In the genomic region with DNA sequence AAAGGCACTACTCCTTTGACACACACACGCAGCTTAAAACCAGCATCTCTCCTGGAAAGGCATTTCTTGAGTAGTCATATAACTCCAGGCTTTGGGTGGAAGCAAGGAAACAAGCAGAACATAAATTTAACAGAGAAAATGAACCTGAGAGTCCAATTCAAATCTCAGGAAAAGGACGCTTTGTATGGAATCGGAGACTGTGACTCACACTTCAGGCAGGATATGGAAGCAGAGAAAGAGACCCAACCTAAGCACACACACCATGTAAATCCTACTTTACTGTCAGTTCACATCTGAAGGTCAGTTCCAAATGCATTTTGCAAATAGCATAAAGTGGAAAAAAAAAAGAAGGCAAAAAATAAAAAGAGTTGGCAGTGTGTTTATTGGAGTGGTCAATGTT, we compare ENCODE assay signal across 27 cellular contexts.
"Had no signal": no experiment of that assay in that cellular context is flagged by ENCODE, and none has a peak within 500 bp of the region (broad histone marks: within the 10 kb centered on the region; RNA-seq: fewer than 3 reads in every experiment).

No MANE protein-coding gene starts in this region.

- FAIRE-seq: urothelium cell line had no signal

- H3K9me3 ChIP-seq: stomach, suprapubic skin, testis, thoracic aorta, thyroid gland, tibial artery, transverse colon, upper lobe of left lung, upper lobe of right lung, uterus, vagina had no signal

- H3K27ac Mint-ChIP-seq: stimulated activated effector memory CD8-positive, alpha-beta T cell treated with anti-CD3 and anti-CD28 coated beads, Interleukin-12 subunit alpha, Interleukin-12 subunit beta, amount 100 ng/mL, for 72 hours; stimulated activated memory B cell treated with anti-CD40 and anti-IgM and Interleukin-4, amounts not matched to agents 10 μg/mL and 1 μg/mL and 100 μg/mL, for 72 hours; stimulated activated naive B cell treated with anti-CD40 and anti-IgM and Interleukin-4, amounts not matched to agents 10 μg/mL and 1 μg/mL and 100 μg/mL, for 72 hours; stimulated activated naive CD8-positive, alpha-beta T cell treated with anti-CD3 and anti-CD28 coated beads, Interleukin-15, amount 100 ng/mL, for 72 hours; stimulated activated naive CD8-positive, alpha-beta T cell treated with anti-CD3 and anti-CD28 coated beads, Interleukin-15, Interleukin-2, amounts not matched to agents 100 ng/mL and 50 ng/mL, for 24 hours; type B pancreatic cell had no signal

- H3K27ac ChIP-seq: stomach, suprapubic skin, testis, thoracic aorta, thyroid gland, tibial artery, transverse colon, upper lobe of left lung, upper lobe of right lung, uterus, vagina had no signal

- H3K27me3 Mint-ChIP-seq: stimulated activated memory B cell treated with anti-CD40 and anti-IgM and Interleukin-4, amounts not matched to agents 10 μg/mL and 1 μg/mL and 100 μg/mL, for 72 hours; stimulated activated naive B cell treated with anti-CD40 and anti-IgM and Interleukin-4, amounts not matched to agents 10 μg/mL and 1 μg/mL and 100 μg/mL, for 72 hours; stimulated activated naive CD8-positive, alpha-beta T cell treated with anti-CD3 and anti-CD28 coated beads, Interleukin-15, amount 100 ng/mL, for 72 hours; stimulated activated naive CD8-positive, alpha-beta T cell treated with anti-CD3 and anti-CD28 coated beads, Interleukin-15, Interleukin-2, amounts not matched to agents 100 ng/mL and 50 ng/mL, for 24 hours; type B pancreatic cell had no signal

- H3K36me3 ChIP-seq: stomach, suprapubic skin, thoracic aorta, thyroid gland, tibial artery, transverse colon, upper lobe of left lung, upper lobe of right lung, uterus, vagina had no signal

- ATAC-seq: stimulated activated effector memory CD8-positive, alpha-beta T cell treated with anti-CD3 and anti-CD28 coated beads, Interleukin-12 subunit alpha, Interleukin-12 subunit beta, amount 100 ng/mL, for 72 hours; stimulated activated memory B cell treated with anti-CD40 and anti-IgM and Interleukin-4, amounts not matched to agents 10 μg/mL and 1 μg/mL and 100 μg/mL, for 72 hours; stimulated activated naive B cell treated with anti-CD40 and anti-IgM and Interleukin-4, amounts not matched to agents 10 μg/mL and 1 μg/mL and 100 μg/mL, for 72 hours; stimulated activated naive CD8-positive, alpha-beta T cell treated with anti-CD3 and anti-CD28 coated beads, Interleukin-15, amount 100 ng/mL, for 72 hours; stimulated activated naive CD8-positive, alpha-beta T cell treated with anti-CD3 and anti-CD28 coated beads, Interleukin-15, Interleukin-2, amounts not matched to agents 100 U/mL and 50 U/mL, for 24 hours; upper lobe of right lung had no signal

- H3K27me3 ChIP-seq: stomach, suprapubic skin, testis, thyroid gland, tibial artery, transverse colon, upper lobe of left lung, upper lobe of right lung, uterus, vagina had no signal

- H3K9me3 Mint-ChIP-seq: stimulated activated effector memory CD8-positive, alpha-beta T cell treated with anti-CD3 and anti-CD28 coated beads, Interleukin-12 subunit alpha, Interleukin-12 subunit beta, amount 100 ng/mL, for 72 hours; stimulated activated memory B cell treated with anti-CD40 and anti-IgM and Interleukin-4, amounts not matched to agents 10 μg/mL and 1 μg/mL and 100 μg/mL, for 72 hours; stimulated activated naive CD8-positive, alpha-beta T cell treated with anti-CD3 and anti-CD28 coated beads, Interleukin-15, amount 100 ng/mL, for 72 hours; stimulated activated naive CD8-positive, alpha-beta T cell treated with anti-CD3 and anti-CD28 coated beads, Interleukin-15, Interleukin-2, amounts not matched to agents 100 ng/mL and 50 ng/mL, for 24 hours; type B pancreatic cell had no signal

- H3K4me3 Mint-ChIP-seq: stimulated activated effector memory CD8-positive, alpha-beta T cell treated with anti-CD3 and anti-CD28 coated beads, Interleukin-12 subunit alpha, Interleukin-12 subunit beta, amount 100 ng/mL, for 72 hours; stimulated activated memory B cell treated with anti-CD40 and anti-IgM and Interleukin-4, amounts not matched to agents 10 μg/mL and 1 μg/mL and 100 μg/mL, for 72 hours; stimulated activated naive B cell treated with anti-CD40 and anti-IgM and Interleukin-4, amounts not matched to agents 10 μg/mL and 1 μg/mL and 100 μg/mL, for 72 hours; stimulated activated naive CD8-positive, alpha-beta T cell treated with anti-CD3 and anti-CD28 coated beads, Interleukin-15, amount 100 ng/mL, for 72 hours; stimulated activated naive CD8-positive, alpha-beta T cell treated with anti-CD3 and anti-CD28 coated beads, Interleukin-15, Interleukin-2, amounts not matched to agents 100 ng/mL and 50 ng/mL, for 24 hours; type B pancreatic cell had no signal

- H3K36me3 Mint-ChIP-seq: stimulated activated effector memory CD8-positive, alpha-beta T cell treated with anti-CD3 and anti-CD28 coated beads, Interleukin-12 subunit alpha, Interleukin-12 subunit beta, amount 100 ng/mL, for 72 hours; stimulated activated memory B cell treated with anti-CD40 and anti-IgM and Interleukin-4, amounts not matched to agents 10 μg/mL and 1 μg/mL and 100 μg/mL, for 72 hours; stimulated activated naive B cell treated with anti-CD40 and anti-IgM and Interleukin-4, amounts not matched to agents 10 μg/mL and 1 μg/mL and 100 μg/mL, for 72 hours; type B pancreatic cell had no signal

- DNase-seq: stimulated activated CD4-positive, alpha-beta T cell treated with anti-CD3 and anti-CD28 coated beads, Interleukin-2, amount 100 ng/mL, for 48 hours; stimulated activated CD4-positive, alpha-beta T cell treated with anti-CD3 and anti-CD28 coated beads, Interleukin-4, amount 100 ng/mL, for 1 hour; stimulated activated CD4-positive, alpha-beta T cell treated with anti-CD3 and anti-CD28 coated beads, Interleukin-4, amount 100 ng/mL, for 24 hours; stimulated activated CD4-positive, alpha-beta T cell treated with anti-CD3 and anti-CD28 coated beads, Interleukin-4, amount 100 ng/mL, for 4 hours; stimulated activated CD8-positive, alpha-beta memory T cell treated with anti-CD3 and anti-CD28 coated beads, Interleukin-4, amount 100 ng/mL, for 48 hours; stimulated activated naive B cell treated with anti-CD40 and anti-IgM and Interleukin-4, amounts not matched to agents 10 μg/mL and 1 μg/mL and 100 μg/mL, for 72 hours; stimulated activated naive CD4-positive, alpha-beta T cell; stimulated activated naive CD4-positive, alpha-beta T cell treated with Interleukin-2 at 50 U/mL for 16 hours; stimulated activated naive CD8-positive, alpha-beta T cell treated with anti-CD3 and anti-CD28 coated beads, Interleukin-15, amount 100 ng/mL, for 72 hours; stimulated activated naive CD8-positive, alpha-beta T cell treated with anti-CD3 and anti-CD28 coated beads, Interleukin-15, Interleukin-2, amounts not matched to agents 100 U/mL and 50 U/mL, for 24 hours; stomach; substantia nigra; testis; thyroid gland; tibial artery; transverse colon; upper lobe of left lung; upper lobe of right lung; uterus had no signal

- H3K4me1 ChIP-seq: stomach, suprapubic skin, testis, thyroid gland, tibial artery, transverse colon, upper lobe of left lung, upper lobe of right lung, uterus, vagina had no signal

- H3K4me3 ChIP-seq: stomach, suprapubic skin, testis, thoracic aorta, thyroid gland, tibial artery, transverse colon, upper lobe of left lung, upper lobe of right lung, uterus, vagina had no signal

- H3K4me1 Mint-ChIP-seq: stimulated activated effector memory CD8-positive, alpha-beta T cell treated with anti-CD3 and anti-CD28 coated beads, Interleukin-12 subunit alpha, Interleukin-12 subunit beta, amount 100 ng/mL, for 72 hours; stimulated activated memory B cell treated with anti-CD40 and anti-IgM and Interleukin-4, amounts not matched to agents 10 μg/mL and 1 μg/mL and 100 μg/mL, for 72 hours; stimulated activated naive B cell treated with anti-CD40 and anti-IgM and Interleukin-4, amounts not matched to agents 10 μg/mL and 1 μg/mL and 100 μg/mL, for 72 hours; stimulated activated naive CD8-positive, alpha-beta T cell treated with anti-CD3 and anti-CD28 coated beads, Interleukin-15, amount 100 ng/mL, for 72 hours had no signal
